8 cellular contexts compared by ENCODE assay signal in genomic region chr2:64049633-64050220, GRCh38. TPM values are rescaled to one million over a fixed set of nuclear protein-coding genes. Genes with fewer than 3 reads are reported as not detected.
DNase-seq lines count a peak whose midpoint lies in the region; ATAC-seq and TF ChIP-seq lines count a peak whose summit lies in the region.

No MANE protein-coding gene starts in this region.

- H3K4me3 ChIP-seq in DOHH2 (ENCODE audit: low read length) (peak overlapping the region; percentile 48), Karpas-422 (ENCODE audit: low read length) (no peak overlapping the region), Peyer's patch (no peak overlapping the region), fibroblast of mammary gland (ENCODE audit: control insufficient read depth, low read depth, low read length) (no peak overlapping the region), neutrophil (ENCODE audit: low read depth in 1 of 2, low read length in 1 of 2) (no peak overlapping the region), tibial artery (no peak overlapping the region)

- H3K9ac ChIP-seq in Karpas-422 (ENCODE audit: low read length): no peak overlapping the region

- intact Hi-C loops in tibial artery (cut with DNase I; ENCODE audit: low total_unique reads): loop anchor here (5.0 to 10.0 kb wide), 4 partner anchors 263 to 835 kb away; no protein-coding TSS in a partner anchor

- H2AFZ ChIP-seq in Karpas-422 (ENCODE audit: low read length): no peak overlapping the region

- ATAC-seq in GM21717 (IDR thresholded peaks at IDR 0.05; ENCODE audit: unreplicated experiment): peak; percentile 79

- H4K20me1 ChIP-seq in DOHH2 (ENCODE audit: control insufficient read depth, insufficient read depth, low read depth, low read length): no peaks in the 10 kb centered on the region
- no peaks in the 10 kb centered on the region for H4K20me1 ChIP-seq in Karpas-422 (ENCODE audit: insufficient read depth, low read depth, low read length)

- H3K36me3 ChIP-seq in DOHH2 (ENCODE audit: control insufficient read depth, low read length): peaks cover 9% of the 10 kb centered on the region
- no peaks in the 10 kb centered on the region for H3K36me3 ChIP-seq in Karpas-422 (ENCODE audit: insufficient read depth, low read length)
- H3K36me3 ChIP-seq in Peyer's patch: no peaks in the 10 kb centered on the region
- no peaks in the 10 kb centered on the region for H3K36me3 ChIP-seq in neutrophil
- H3K36me3 ChIP-seq in tibial artery: no peaks in the 10 kb centered on the region

- peak overlapping the region; percentile 57 for H3K27ac ChIP-seq in DOHH2 (ENCODE audit: low read depth, low read length)
- H3K27ac ChIP-seq in Karpas-422 (ENCODE audit: low read length): no peak overlapping the region
- H3K27ac ChIP-seq in Peyer's patch: no peak overlapping the region
- no peak overlapping the region for H3K27ac ChIP-seq in neutrophil
- H3K27ac ChIP-seq in tibial artery: no peak overlapping the region

- H3K27me3 ChIP-seq in DOHH2 (ENCODE audit: control insufficient read depth, low read length): no peaks in the 10 kb centered on the region
- no peaks in the 10 kb centered on the region for H3K27me3 ChIP-seq in Karpas-422 (ENCODE audit: low read length)
- no peaks in the 10 kb centered on the region for H3K27me3 ChIP-seq in Peyer's patch
- H3K27me3 ChIP-seq in neutrophil: no peaks in the 10 kb centered on the region
- no peaks in the 10 kb centered on the region for H3K27me3 ChIP-seq in tibial artery

- H3K9me3 ChIP-seq in DOHH2 (ENCODE audit: control insufficient read depth, insufficient read depth, low read length): no peaks in the 10 kb centered on the region
- H3K9me3 ChIP-seq in Karpas-422 (ENCODE audit: low read length): no peaks in the 10 kb centered on the region
- H3K9me3 ChIP-seq in Peyer's patch: no peaks in the 10 kb centered on the region
- H3K9me3 ChIP-seq in neutrophil: no peaks in the 10 kb centered on the region
- H3K9me3 ChIP-seq in tibial artery: no peaks in the 10 kb centered on the region

- DNase-seq in Karpas-422: peak; percentile 91
- peak in 2 of 3 donors; percentile 64 to 89 for DNase-seq in Peyer's patch
- DNase-seq in activated T-cell treated with anti-CD3 and anti-CD28 coated beads, Interleukin-2, amount 50 U/mL, for 48 hours: peak; percentile 74 to 77
- DNase-seq in fibroblast of mammary gland (ENCODE audit: low read depth): peak; percentile 74
- peak; percentile 58 to 72 for DNase-seq in tibial artery

- TF ChIP-seq POLR2A in Peyer's patch (IDR thresholded peaks at IDR 0.05): no peak

- H3K4me1 ChIP-seq in DOHH2 (ENCODE audit: control insufficient read depth, low read length) (peaks cover 56% of the 10 kb centered on the region), Karpas-422 (ENCODE audit: low read length) (peaks cover 20% of the 10 kb centered on the region), Peyer's patch (no peaks in the 10 kb centered on the region), neutrophil (ENCODE audit: control insufficient read depth in 1 of 2, insufficient read depth in 1 of 2, low read depth in 1 of 2, low read length in 1 of 2) (peaks cover 16 to 18% of the 10 kb centered on the region in 2 experiments), tibial artery (peaks cover 0 to 3% (median 2%) of the 10 kb centered on the region in 4 donors)

- H3K9me2 ChIP-seq in DOHH2 (replicated peaks; ENCODE audit: control insufficient read depth, low read length) (no peaks in the 10 kb centered on the region), Karpas-422 (replicated peaks; ENCODE audit: insufficient read depth, low read length) (no peaks in the 10 kb centered on the region)

- TF ChIP-seq CTCF in DOHH2 (IDR thresholded peaks at IDR 0.05; ENCODE audit: low read depth, low read length, poor library complexity, severe bottlenecking): peak; percentile 90
- TF ChIP-seq CTCF in Peyer's patch (IDR thresholded peaks at IDR 0.05): peak; percentile 63 to 98 (median 90)
- TF ChIP-seq CTCF in fibroblast of mammary gland (conservative IDR thresholded peaks at IDR 0.05; ENCODE audit: control insufficient read depth, insufficient read depth, low read depth, low read length): peak; percentile 94
- TF ChIP-seq CTCF in neutrophil (IDR thresholded peaks at IDR 0.05): peak; percentile 71
- peak; percentile 79 to 86 for TF ChIP-seq CTCF in tibial artery (IDR thresholded peaks at IDR 0.05)

- peak overlapping the region; percentile 73 for H3K4me2 ChIP-seq in DOHH2 (ENCODE audit: low read length)
- H3K4me2 ChIP-seq in Karpas-422 (ENCODE audit: low read depth, low read length, poor library complexity, severe bottlenecking): peak overlapping the region; percentile 22

- peaks cover 10% of the 10 kb centered on the region for H3F3A ChIP-seq in DOHH2 (ENCODE audit: control insufficient read depth, insufficient read depth)

- H3K79me2 ChIP-seq in DOHH2 (ENCODE audit: control insufficient read depth, low read length) (peaks cover 12% of the 10 kb centered on the region), Karpas-422 (ENCODE audit: low read length) (no peaks in the 10 kb centered on the region)

RNA-seq across cellular contexts. Expression of gene VPS54, which starts 30.5 kb away (rescaled TPM):
- 23.7 and 33.8 TPM in 2 replicates for total RNA-seq in Karpas-422 (2014; rRNA removed; shearing (Covaris generic); ENCODE audit: low replicate concordance)
- total RNA-seq in Peyer's patch: 10 to 100 TPM; 16.6 to 24.8 (median 20.9) TPM
